8 cellular contexts compared by ENCODE assay signal in genomic region chr19:5170329-5170745, GRCh38.
A peak's percentile ranks its signal among the peaks of the same experiment; 100 is the strongest.
DNase-seq lines count a peak whose midpoint lies in the region; ATAC-seq, FAIRE-seq and TF ChIP-seq lines count a peak whose summit lies in the region.

No MANE protein-coding gene starts in this region.

- H3K27ac ChIP-seq in astrocyte (ENCODE audit: low read depth, low read length) (no peak overlapping the region), neural cell (ENCODE audit: low read length) (no peak overlapping the region)

- no peaks in the 10 kb centered on the region for H3K36me3 ChIP-seq in astrocyte (ENCODE audit: insufficient read depth, low read length)
- H3K36me3 ChIP-seq in neural cell (ENCODE audit: insufficient read depth, low read length) = no peaks in the 10 kb centered on the region

- DNase-seq in GM10248 (ENCODE audit: extremely low spot score) (no peak), T-cell (peak in 26 of 34 experiments; percentile 9 to 55 (median 37)), astrocyte (ENCODE audit: low read depth) (no peak), cortex of kidney (lab: John Stamatoyannopoulos, UW) (no peak), G401 (ENCODE audit: low spot score) (no peak), NCI-H446 (lab: John Stamatoyannopoulos, UW) (no peak)

- H3F3A ChIP-seq in neural cell (ENCODE audit: insufficient read depth, low read length, poor library complexity, severe bottlenecking) = no peaks in the 10 kb centered on the region

- H4K20me1 ChIP-seq in astrocyte (ENCODE audit: insufficient read depth, low read length) (no peaks in the 10 kb centered on the region), neural cell (ENCODE audit: insufficient read depth) (no peaks in the 10 kb centered on the region)

- H2AFZ ChIP-seq in astrocyte (ENCODE audit: low read depth, low read length) = no peak overlapping the region
- H2AFZ ChIP-seq in neural cell (ENCODE audit: low read depth, low read length) = no peak overlapping the region

- no peak for FAIRE-seq in astrocyte (lab: Jason Lieb, UNC)

- in situ Hi-C loops in G401 (cut with HindIII; ENCODE audit: low sequenced_read_pairs) = no loop called here

- H3K36me3 Mint-ChIP-seq in T-cell (no peaks in the 10 kb centered on the region), astrocyte (ENCODE audit: low read depth, unreplicated experiment) (no peaks in the 10 kb centered on the region)

- H3K79me2 ChIP-seq in astrocyte (ENCODE audit: insufficient read depth, low read length) (no peaks in the 10 kb centered on the region), neural cell (replicated peaks; ENCODE audit: insufficient read depth, low read length) (no peaks in the 10 kb centered on the region)

- H3K4me2 ChIP-seq in astrocyte (ENCODE audit: low read length) (no peak overlapping the region), neural cell (ENCODE audit: low read length) (no peak overlapping the region)

- peaks cover 14% of the 10 kb centered on the region for H3K4me1 ChIP-seq in astrocyte (ENCODE audit: insufficient read depth, low read length)

- no peak for TF ChIP-seq RAD21 in neural cell (conservative IDR thresholded peaks at IDR 0.05)

- CTCF ChIA-PET in GM10248 (lab: Yijun Ruan, JAX) (interaction anchor here (0.6 to 3.2 kb wide), 9 partner anchors 9 to 121 kb away, joined by 3 to 11 read pairs (median 3); no protein-coding TSS in a partner anchor), T-cell (lab: Charles Lee) (no interaction called here)

- TF ChIP-seq CTCF in GM10248 (IDR thresholded peaks at IDR 0.05; ENCODE audit: control extremely low read depth, extremely low read depth, low read depth, missing control alignments) (peak; percentile 58), astrocyte (IDR thresholded peaks at IDR 0.05; ENCODE audit: insufficient read depth, low read depth, low read length) (peak; percentile 32), neural cell (IDR thresholded peaks at IDR 0.05; ENCODE audit: poor library complexity, severe bottlenecking) (peak; percentile 26)

- TF ChIP-seq EP300 in neural cell (conservative IDR thresholded peaks at IDR 0.05; ENCODE audit: poor library complexity, severe bottlenecking) = no peak

- H3K4me3 Mint-ChIP-seq in T-cell (no peak overlapping the region), astrocyte (ENCODE audit: unreplicated experiment) (no peak overlapping the region)

- H3K27me3 ChIP-seq in astrocyte (ENCODE audit: insufficient read depth, low read length) = no peaks in the 10 kb centered on the region
- H3K27me3 ChIP-seq in neural cell (ENCODE audit: insufficient read depth, low read depth, low read length) = no peaks in the 10 kb centered on the region

- POLR2A ChIA-PET in GM10248 (lab: Yijun Ruan, JAX) = no interaction called here
- POLR2A ChIA-PET in T-cell (lab: Charles Lee) = no interaction called here

- H3K4me1 Mint-ChIP-seq in T-cell = peaks cover 4 to 6% (median 6%) of the 10 kb centered on the region in 3 donors
- peaks cover 4% of the 10 kb centered on the region for H3K4me1 Mint-ChIP-seq in astrocyte (ENCODE audit: low read depth, unreplicated experiment)

- no peaks in the 10 kb centered on the region for H3K9me2 ChIP-seq in neural cell (ENCODE audit: insufficient read depth, low read length)

- no peaks in the 10 kb centered on the region for H3K9me3 ChIP-seq in astrocyte (ENCODE audit: insufficient read depth, low read depth, low read length)
- H3K9me3 ChIP-seq in neural cell (ENCODE audit: low read length) = no peaks in the 10 kb centered on the region

- peak in 1 of 4 experiments; percentile 20 for ATAC-seq in T-cell (replicated peaks in 1 of 4)
- ATAC-seq in HG02642 (IDR thresholded peaks at IDR 0.05; ENCODE audit: poor library complexity, unreplicated experiment) = no peak

- H3K27me3 Mint-ChIP-seq in T-cell = peaks cover 2 to 8% of the 10 kb centered on the region in 2 donors
- H3K27me3 Mint-ChIP-seq in astrocyte (ENCODE audit: low read depth, unreplicated experiment) = peaks cover 4% of the 10 kb centered on the region

- no peak overlapping the region for H3K9ac ChIP-seq in astrocyte (ENCODE audit: low read length)
- no peak overlapping the region for H3K9ac ChIP-seq in neural cell (ENCODE audit: low read length)

- H3K27ac Mint-ChIP-seq in T-cell = no peak overlapping the region
- H3K27ac Mint-ChIP-seq in astrocyte (ENCODE audit: unreplicated experiment) = no peak overlapping the region

- peaks cover 0 to 3% (median 0%) of the 10 kb centered on the region in 3 donors for H3K9me3 Mint-ChIP-seq in T-cell
- peaks cover 7% of the 10 kb centered on the region for H3K9me3 Mint-ChIP-seq in astrocyte (ENCODE audit: unreplicated experiment)

- H3K4me3 ChIP-seq in astrocyte (ENCODE audit: insufficient read depth, low read depth, low read length) (no peak overlapping the region), neural cell (ENCODE audit: low read length) (no peak overlapping the region)

TF ChIP-seq in neural cell, 6 proteins besides CTCF, POLR2A, EP300 and RAD21:
- TF ChIP-seq REST (IDR thresholded peaks at IDR 0.05; ENCODE audit: borderline replicate concordance) (no peak), EZH2 (IDR thresholded peaks at IDR 0.05; ENCODE audit: borderline replicate concordance, insufficient read depth, low read length, poor library complexity, severe bottlenecking) (no peak), POLR2AphosphoS5 (IDR thresholded peaks at IDR 0.05) (no peak), TAF1 (IDR thresholded peaks at IDR 0.05; ENCODE audit: low read depth) (no peak), MXI1 (conservative IDR thresholded peaks at IDR 0.05; ENCODE audit: poor library complexity, severe bottlenecking) (no peak), SMC3 (conservative IDR thresholded peaks at IDR 0.05; ENCODE audit: poor library complexity) (no peak)
TF ChIP-seq in neural cell: peak in this region for 0.

Comparison
In these comparisons a context has a peak if more than half of its experiments do, and no peak if none do; other contexts are left out.
1. DNase-seq: peak in T-cell (26 of 34); none in GM10248 (single experiment), astrocyte (single experiment), cortex of kidney (single experiment), G401 (single experiment) and NCI-H446 (0 of 2).
2. Peak in every context shown above with its lines, with median percentiles within 50 percentile points of each other: CTCF ChIP-seq.